Comparison of ENCODE assay signal across 20 cellular contexts in genomic region chr16:68985855-68986254, GRCh38.
A peak's percentile ranks its signal among the peaks of the same experiment; 100 is the strongest.
DNase-seq lines count a peak whose midpoint lies in the region; ATAC-seq and TF ChIP-seq lines count a peak whose summit lies in the region.
"Had no signal": no experiment of that assay in that cellular context is flagged by ENCODE, and none has a peak within 500 bp of the region (broad histone marks: within the 10 kb centered on the region; RNA-seq: fewer than 3 reads in every experiment).

No MANE protein-coding gene starts in this region.

- no peak overlapping the region for H3K4me3 Mint-ChIP-seq in immature natural killer cell
- H3K4me3 Mint-ChIP-seq: activated naive CD8-positive, alpha-beta T cell treated with anti-CD3 and anti-CD28 coated beads, Interleukin-2, amount 10 ng/mL, durations not matched to agents 7 days and 5 days; activated T-cell treated with anti-CD3 and anti-CD28 coated beads, Interleukin-2, amount 50 U/mL, for 24 hours; stimulated activated naive CD8-positive, alpha-beta T cell treated with anti-CD3 and anti-CD28 coated beads, Interleukin-15, amount 100 ng/mL, for 72 hours had no signal

- no peaks in the 10 kb centered on the region for H3K4me1 Mint-ChIP-seq in immature natural killer cell
- H3K4me1 Mint-ChIP-seq: stimulated activated naive CD8-positive, alpha-beta T cell treated with anti-CD3 and anti-CD28 coated beads, Interleukin-15, amount 100 ng/mL, for 72 hours had no signal

- ATAC-seq in HG03521 (IDR thresholded peaks at IDR 0.05; ENCODE audit: unreplicated experiment): no peak
- no peak for ATAC-seq in GM19324 (IDR thresholded peaks at IDR 0.05; ENCODE audit: low FRiP score, unreplicated experiment)
- ATAC-seq: stimulated activated naive CD8-positive, alpha-beta T cell treated with anti-CD3 and anti-CD28 coated beads, Interleukin-15, amount 100 ng/mL, for 72 hours had no signal

- no peaks in the 10 kb centered on the region for H3K9me3 Mint-ChIP-seq in immature natural killer cell
- H3K9me3 Mint-ChIP-seq: activated naive CD8-positive, alpha-beta T cell treated with anti-CD3 and anti-CD28 coated beads, Interleukin-2, amount 10 ng/mL, durations not matched to agents 7 days and 5 days; activated T-cell treated with anti-CD3 and anti-CD28 coated beads, Interleukin-2, amount 50 U/mL, for 24 hours; stimulated activated naive CD8-positive, alpha-beta T cell treated with anti-CD3 and anti-CD28 coated beads, Interleukin-15, amount 100 ng/mL, for 72 hours had no signal

- H3K27ac Mint-ChIP-seq in immature natural killer cell: no peak overlapping the region
- H3K27ac Mint-ChIP-seq: activated naive CD8-positive, alpha-beta T cell treated with anti-CD3 and anti-CD28 coated beads, Interleukin-2, amount 10 ng/mL, durations not matched to agents 7 days and 5 days; activated T-cell treated with anti-CD3 and anti-CD28 coated beads, Interleukin-2, amount 50 U/mL, for 24 hours; stimulated activated naive CD8-positive, alpha-beta T cell treated with anti-CD3 and anti-CD28 coated beads, Interleukin-15, amount 100 ng/mL, for 72 hours had no signal

- H3K27me3 Mint-ChIP-seq in immature natural killer cell (ENCODE audit: low read depth in 3 of 3): no peaks in the 10 kb centered on the region
- H3K27me3 Mint-ChIP-seq: activated naive CD8-positive, alpha-beta T cell treated with anti-CD3 and anti-CD28 coated beads, Interleukin-2, amount 10 ng/mL, durations not matched to agents 7 days and 5 days; activated T-cell treated with anti-CD3 and anti-CD28 coated beads, Interleukin-2, amount 50 U/mL, for 24 hours; stimulated activated naive CD8-positive, alpha-beta T cell treated with anti-CD3 and anti-CD28 coated beads, Interleukin-15, amount 100 ng/mL, for 72 hours had no signal

- H3K4me3 ChIP-seq in choroid plexus epithelial cell (ENCODE audit: low read depth, low read length): no peak overlapping the region
- H3K4me3 ChIP-seq: colonic mucosa, MG63, sigmoid colon had no signal

- peaks cover 14 to 29% (median 16%) of the 10 kb centered on the region in 3 donors for H3K36me3 Mint-ChIP-seq in immature natural killer cell

- TF ChIP-seq CTCF in choroid plexus epithelial cell (conservative IDR thresholded peaks at IDR 0.05; ENCODE audit: low read depth, low read length): no peak

- DNase-seq in AG08395 (ENCODE audit: low spot score) (peak; percentile 9), HT1080 (ENCODE audit: low read depth) (peak; percentile 38), choroid plexus epithelial cell (ENCODE audit: low read depth) (peak; percentile 74), kidney tubule cell (ENCODE audit: low spot score) (peak; percentile 16), immature natural killer cell (no peak), amniotic stem cell (lab: John Stamatoyannopoulos, UW) (no peak)
- DNase-seq: activated CD4-positive, alpha-beta T cell treated with anti-CD3 and anti-CD28 coated beads for 48 hours; activated naive CD8-positive, alpha-beta T cell treated with anti-CD3 and anti-CD28 coated beads, Interleukin-2, amount 10 ng/mL, durations not matched to agents 7 days and 5 days; activated T-cell treated with anti-CD3 and anti-CD28 coated beads, Interleukin-2, amount 50 U/mL, for 24 hours; AML-193; colonic mucosa; DMS53; erythroblast; MG63; NCI-H1930; sigmoid colon; stimulated activated naive CD8-positive, alpha-beta T cell treated with anti-CD3 and anti-CD28 coated beads, Interleukin-15, amount 100 ng/mL, for 72 hours; T-helper 9 cell had no signal

Comparison
In these comparisons a context has a peak if more than half of its experiments do, and no peak if none do; other contexts are left out.
1. DNase-seq: peak in AG08395 (single experiment), HT1080 (single experiment), choroid plexus epithelial cell (single experiment) and kidney tubule cell (single experiment); none in immature natural killer cell (0 of 3) and amniotic stem cell (single experiment).